In genomic region chrX:118254611-118255010, GRCh38 we compare ENCODE assay signal across 8 cellular contexts.
A peak's percentile ranks its signal among the peaks of the same experiment; 100 is the strongest.
DNase-seq lines count a peak whose midpoint lies in the region; ATAC-seq, FAIRE-seq and TF ChIP-seq lines count a peak whose summit lies in the region.

No MANE protein-coding gene starts in this region.

- peak; percentile 81 for FAIRE-seq in RCC 7860 (lab: Jason Lieb, UNC)

- peak; percentile 74 for TF ChIP-seq CTCF in astrocyte of the cerebellum (IDR thresholded peaks at IDR 0.05; ENCODE audit: low read depth, low read length, missing control alignments)

- peak; percentile 31 for DNase-seq in AG20443 (ENCODE audit: low spot score)
- peak; percentile 13 for DNase-seq in HuH-7 (ENCODE audit: low spot score)
- peak; percentile 18 for DNase-seq in RCC 7860 (ENCODE audit: low spot score)
- DNase-seq in astrocyte of the cerebellum (ENCODE audit: low read depth), result peak; percentile 18
- DNase-seq in iPS-NIHi7 (ENCODE audit: extremely low spot score), result peak; percentile 67
- peak; percentile 1 to 5 (median 2) for DNase-seq in stimulated activated CD4-positive, alpha-beta T cell treated with anti-CD3 and anti-CD28 coated beads, Interleukin-1b, Interleukin-23, amount 100 ng/mL, for 24 hours (ENCODE audit: low read depth in 4 of 4, low spot score in 1 of 4)
- no peak for DNase-seq in COR-L47 (lab: John Stamatoyannopoulos, UW)

- H3K4me3 ChIP-seq in astrocyte of the cerebellum (ENCODE audit: low read depth, low read length), result no peak overlapping the region

- ATAC-seq in GM18502 (IDR thresholded peaks at IDR 0.05; ENCODE audit: poor library complexity, unreplicated experiment), result peak; percentile 80

- in situ Hi-C loops in astrocyte of the cerebellum (cut with HindIII; ENCODE audit: low sequenced_read_pairs), result no loop called here
